ENCODE assay signal across 24 cellular contexts in genomic region chr16:47694543-47694942, GRCh38.
"Had no signal": no experiment of that assay in that cellular context is flagged by ENCODE, and none has a peak within 500 bp of the region (broad histone marks: within the 10 kb centered on the region; RNA-seq: fewer than 3 reads in every experiment).

No MANE protein-coding gene starts in this region.

- H3K4me1 Mint-ChIP-seq: activated naive CD8-positive, alpha-beta T cell treated with anti-CD3 and anti-CD28 coated beads, Interleukin-2, amount 50 U/mL, for 24 hours; central memory CD8-positive, alpha-beta T cell; T-cell had no signal

- DNase-seq: activated CD4-positive, alpha-beta memory T cell treated with anti-CD3 and anti-CD28 coated beads, Interleukin-2, amount 10 ng/mL, durations not matched to agents 7 days and 5 days; activated CD4-positive, alpha-beta T cell treated with anti-CD3 and anti-CD28 coated beads for 48 hours; activated CD4-positive, CD25-positive, alpha-beta regulatory T cell; activated CD8-positive, alpha-beta memory T cell treated with anti-CD3 and anti-CD28 coated beads, Interleukin-2, amount 10 ng/mL, durations not matched to agents 7 days and 5 days; activated naive CD4-positive, alpha-beta T cell treated with anti-CD3 and anti-CD28 coated beads for 36 hours; activated naive CD8-positive, alpha-beta T cell treated with anti-CD3 and anti-CD28 coated beads, Interleukin-2, amount 50 U/mL, for 24 hours; activated T-cell treated with anti-CD3 and anti-CD28 coated beads, Interleukin-2, amount 50 U/mL, for 1 hour; anterior cingulate cortex; heart right ventricle; immature natural killer cell; kidney glomerular epithelial cell; left ventricle myocardium inferior; mammary epithelial cell; stimulated activated CD4-positive, alpha-beta T cell treated with anti-CD3 and anti-CD28 coated beads, Interleukin-15, amount 100 ng/mL, for 24 hours; stimulated activated CD4-positive, alpha-beta T cell treated with anti-CD3 and anti-CD28 coated beads, Interleukin-2, amount 100 ng/mL, for 48 hours; stomach; T-cell; upper lobe of right lung had no signal

- H3K27me3 Mint-ChIP-seq: activated CD4-positive, alpha-beta memory T cell treated with anti-CD3 and anti-CD28 coated beads, Interleukin-2, amount 10 ng/mL, durations not matched to agents 7 days and 5 days; activated CD8-positive, alpha-beta memory T cell treated with anti-CD3 and anti-CD28 coated beads, Interleukin-2, amount 10 ng/mL, durations not matched to agents 7 days and 5 days; activated naive CD8-positive, alpha-beta T cell treated with anti-CD3 and anti-CD28 coated beads, Interleukin-2, amount 50 U/mL, for 24 hours; central memory CD8-positive, alpha-beta T cell; progenitor cell of endocrine pancreas; T-cell had no signal

- ATAC-seq: activated CD8-positive, alpha-beta memory T cell treated with anti-CD3 and anti-CD28 coated beads, Interleukin-2, amount 10 ng/mL, durations not matched to agents 7 days and 5 days; activated naive CD8-positive, alpha-beta T cell treated with anti-CD3 and anti-CD28 coated beads, Interleukin-2, amount 50 U/mL, for 24 hours; heart right ventricle; T-cell; upper lobe of right lung had no signal

- H3K4me3 Mint-ChIP-seq: activated CD4-positive, alpha-beta memory T cell treated with anti-CD3 and anti-CD28 coated beads, Interleukin-2, amount 10 ng/mL, durations not matched to agents 7 days and 5 days; activated CD8-positive, alpha-beta memory T cell treated with anti-CD3 and anti-CD28 coated beads, Interleukin-2, amount 10 ng/mL, durations not matched to agents 7 days and 5 days; activated naive CD4-positive, alpha-beta T cell treated with anti-CD3 and anti-CD28 coated beads for 36 hours; activated naive CD8-positive, alpha-beta T cell treated with anti-CD3 and anti-CD28 coated beads, Interleukin-2, amount 50 U/mL, for 24 hours; central memory CD8-positive, alpha-beta T cell; immature natural killer cell; T-cell had no signal

- H3K27ac ChIP-seq: coronary artery, esophagus muscularis mucosa, heart right ventricle, left ventricle myocardium inferior, right atrium auricular region, stomach, upper lobe of right lung had no signal

- H3K27ac Mint-ChIP-seq: activated CD4-positive, alpha-beta memory T cell treated with anti-CD3 and anti-CD28 coated beads, Interleukin-2, amount 10 ng/mL, durations not matched to agents 7 days and 5 days; activated CD8-positive, alpha-beta memory T cell treated with anti-CD3 and anti-CD28 coated beads, Interleukin-2, amount 10 ng/mL, durations not matched to agents 7 days and 5 days; activated naive CD4-positive, alpha-beta T cell treated with anti-CD3 and anti-CD28 coated beads for 36 hours; activated naive CD8-positive, alpha-beta T cell treated with anti-CD3 and anti-CD28 coated beads, Interleukin-2, amount 50 U/mL, for 24 hours; activated T-helper 2 cell treated with anti-CD3 and anti-CD28 coated beads, Interferon-gamma antibody, Interleukin-2, Interleukin-4, amounts not matched to agents 10 μg/mL and 5 μg/mL and 100 μg/mL, durations not matched to agents 14 hours and 24 hours and 36 hours; immature natural killer cell; progenitor cell of endocrine pancreas; T-cell had no signal

- H3K4me3 ChIP-seq: coronary artery, esophagus muscularis mucosa, heart right ventricle, left ventricle myocardium inferior, right atrium auricular region, stomach, upper lobe of right lung had no signal

- H3K27me3 ChIP-seq: esophagus muscularis mucosa, heart right ventricle, right atrium auricular region, stomach, upper lobe of right lung had no signal

- H3K9me3 ChIP-seq: esophagus muscularis mucosa, heart right ventricle, left ventricle myocardium inferior, right atrium auricular region, stomach, upper lobe of right lung had no signal

- H3K9me3 Mint-ChIP-seq: activated CD4-positive, alpha-beta memory T cell treated with anti-CD3 and anti-CD28 coated beads, Interleukin-2, amount 10 ng/mL, durations not matched to agents 7 days and 5 days; activated naive CD8-positive, alpha-beta T cell treated with anti-CD3 and anti-CD28 coated beads, Interleukin-2, amount 50 U/mL, for 24 hours; activated T-helper 2 cell treated with anti-CD3 and anti-CD28 coated beads, Interferon-gamma antibody, Interleukin-2, Interleukin-4, amounts not matched to agents 10 μg/mL and 5 μg/mL and 100 μg/mL, durations not matched to agents 14 hours and 24 hours and 36 hours; central memory CD8-positive, alpha-beta T cell; immature natural killer cell had no signal

- H3K4me1 ChIP-seq: esophagus muscularis mucosa, heart right ventricle, left ventricle myocardium inferior, right atrium auricular region, stomach, upper lobe of right lung had no signal
